In the genomic region with DNA sequence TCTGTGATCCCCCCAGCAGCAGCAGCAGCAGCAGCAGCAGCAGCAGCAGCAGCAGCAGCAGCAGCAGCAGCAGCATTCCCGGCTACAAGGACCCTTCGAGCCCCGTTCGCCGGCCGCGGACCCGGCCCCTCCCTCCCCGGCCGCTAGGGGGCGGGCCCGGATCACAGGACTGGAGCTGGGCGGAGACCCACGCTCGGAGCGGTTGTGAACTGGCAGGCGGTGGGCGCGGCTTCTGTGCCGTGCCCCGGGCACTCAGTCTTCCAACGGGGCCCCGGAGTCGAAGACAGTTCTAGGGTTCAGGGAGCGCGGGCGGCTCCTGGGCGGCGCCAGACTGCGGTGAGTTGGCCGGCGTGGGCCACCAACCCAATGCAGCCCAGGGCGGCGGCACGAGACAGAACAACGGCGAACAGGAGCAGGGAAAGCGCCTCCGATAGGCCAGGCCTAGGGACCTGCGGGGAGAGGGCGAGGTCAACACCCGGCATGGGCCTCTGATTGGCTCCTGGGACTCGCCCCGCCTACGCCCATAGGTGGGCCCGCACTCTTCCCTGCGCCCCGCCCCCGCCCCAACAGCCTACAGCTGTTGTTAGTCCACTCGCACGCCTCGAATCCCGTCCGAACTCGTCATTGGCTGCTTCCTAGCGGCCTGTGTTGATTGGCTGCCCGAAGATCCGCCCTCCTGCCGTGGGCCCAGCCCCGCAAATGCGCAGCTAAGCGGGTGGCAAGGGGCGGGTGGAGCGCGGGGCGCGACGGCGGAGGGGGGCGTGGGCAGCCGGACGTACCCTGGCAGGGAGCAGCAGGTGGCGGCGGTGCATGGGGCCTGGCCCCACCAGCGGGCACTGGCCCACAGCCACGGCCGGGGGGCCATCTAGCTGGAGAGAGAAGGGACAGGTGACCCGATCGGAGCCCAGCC, we compare ENCODE assay signal across 8 cellular contexts. TPM values are rescaled to one million over a fixed set of nuclear protein-coding genes. Genes with fewer than 3 reads are reported as not detected.
DNase-seq lines count a peak whose midpoint lies in the region; ATAC-seq and TF ChIP-seq lines count a peak whose summit lies in the region.

No MANE protein-coding gene starts in this region.

- H3K36me3 ChIP-seq in IMR-90 (ENCODE audit: control insufficient read depth, insufficient read depth, low read length) (peaks cover 12% of the 10 kb centered on the region; the same call in 1 of the 2 replicates), muscle layer of colon (ENCODE audit: insufficient read depth, low read length) (peaks cover 27% of the 10 kb centered on the region)

- ATAC-seq in GM21515 (IDR thresholded peaks at IDR 0.05; ENCODE audit: unreplicated experiment), result peak; percentile 47
- ATAC-seq in IMR-90 (ENCODE audit: low read depth), result peak; percentile 63
- ATAC-seq in esophagus mucosa, result peak; percentile 86

- peak overlapping the region in 1 of 2 experiments; percentile 49; a peak in 1 of 4 replicates for H4K8ac ChIP-seq in IMR-90 (ENCODE audit: low read depth in 2 of 2, low read length in 2 of 2)

- intact Hi-C loops in IMR-90 (cut with micrococcal nuclease), result loop anchor here (1.0 kb wide), 2 partner anchors 29 to 53 kb away; no protein-coding TSS in a partner anchor

- peak; percentile 96 for DNase-seq in D341Med (ENCODE audit: low spot score)
- DNase-seq in IMR-90, result peak; percentile 97
- DNase-seq in OCI-M1 (lab: John Stamatoyannopoulos, UW), result peak; percentile 99
- DNase-seq in activated T-cell treated with anti-CD3 and anti-CD28 coated beads, Interleukin-2, amount 50 U/mL, for 24 hours, result peak; percentile 94
- peak; percentile 79 to 82 for DNase-seq in stimulated activated CD8-positive, alpha-beta memory T cell treated with anti-CD3 and anti-CD28 coated beads, Interleukin-7, amount 100 ng/mL, for 1 hour (ENCODE audit: low read depth in 2 of 2)

- peak overlapping the region; percentile 64 for H2BK5ac ChIP-seq in IMR-90 (ENCODE audit: low read depth, low read length, poor library complexity, severe bottlenecking)

- POLR2A ChIA-PET in IMR-90 (lab: Charles Lee; ENCODE audit: unreplicated experiment), result interaction anchor here (0.6 to 0.9 kb wide), 6 partner anchors 12 to 186 kb away, joined by 3 to 17 read pairs (median 8); a partner anchor contains a TSS

- no peaks in the 10 kb centered on the region for H3K9me3 Mint-ChIP-seq in activated T-cell treated with anti-CD3 and anti-CD28 coated beads, Interleukin-2, amount 50 U/mL, for 24 hours

- H3K4me1 Mint-ChIP-seq in activated T-cell treated with anti-CD3 and anti-CD28 coated beads, Interleukin-2, amount 50 U/mL, for 24 hours (ENCODE audit: low read depth), result peaks cover 19% of the 10 kb centered on the region

- no peaks in the 10 kb centered on the region; the same call in 1 of the 2 replicates for H3K9me1 ChIP-seq in IMR-90 (ENCODE audit: insufficient read depth, low read length)

- no peaks in the 10 kb centered on the region for H3K9me3 ChIP-seq in IMR-90 (ENCODE audit: control insufficient read depth, insufficient read depth, low read length)
- H3K9me3 ChIP-seq in muscle layer of colon (ENCODE audit: low read length), result no peaks in the 10 kb centered on the region

- no peak overlapping the region for H2BK15ac ChIP-seq in IMR-90 (ENCODE audit: low read depth, low read length)

- peak overlapping the region; percentile 21; the same call in 1 of the 2 replicates for H3K23ac ChIP-seq in IMR-90 (ENCODE audit: low read depth, low read length)

- H3K4me1 ChIP-seq in IMR-90 (ENCODE audit: control insufficient read depth, insufficient read depth, low read length) (peaks cover 13% of the 10 kb centered on the region), muscle layer of colon (ENCODE audit: insufficient read depth, low read length) (peaks cover 19% of the 10 kb centered on the region)

- peak overlapping the region; percentile 81 for H3K4me3 Mint-ChIP-seq in activated T-cell treated with anti-CD3 and anti-CD28 coated beads, Interleukin-2, amount 50 U/mL, for 24 hours

- TF ChIP-seq RAD21 in IMR-90 (IDR thresholded peaks at IDR 0.05; ENCODE audit: low read length), result peak; percentile 67

- no peaks in the 10 kb centered on the region for H3K36me3 Mint-ChIP-seq in activated T-cell treated with anti-CD3 and anti-CD28 coated beads, Interleukin-2, amount 50 U/mL, for 24 hours (ENCODE audit: low read depth)

- H3K79me1 ChIP-seq in IMR-90 (ENCODE audit: low read depth in 1 of 2, low read length in 2 of 2), result peaks cover 4 to 17% of the 10 kb centered on the region in 2 experiments; a peak in 1 of 4 replicates

- peak overlapping the region; percentile 75 for H3K9ac ChIP-seq in IMR-90 (ENCODE audit: low read depth, low read length)
- H3K9ac ChIP-seq in muscle layer of colon (ENCODE audit: low read length), result no peak overlapping the region

- H3K14ac ChIP-seq in IMR-90 (replicated peaks; ENCODE audit: low read depth, low read length), result peak overlapping the region; percentile 38; the same call in 1 of the 2 replicates

- BruUV-seq in IMR-90 (replicated peaks; lab: Mats Ljungman, UMichigan), result no TSS peak

- H2BK120ac ChIP-seq in IMR-90 (ENCODE audit: low read depth, low read length), result peak overlapping the region; percentile 4; the same call in 1 of the 2 replicates

- H3K4ac ChIP-seq in IMR-90 (ENCODE audit: low read depth, low read length), result peak overlapping the region; percentile 74

- peak overlapping the region; percentile 83 for H3K4me2 ChIP-seq in IMR-90 (ENCODE audit: low read depth, low read length)

- peak overlapping the region; percentile 19; the same call in 1 of the 2 replicates for H4K5ac ChIP-seq in IMR-90 (ENCODE audit: low read depth, low read length)

- WGBS in IMR-90 (ENCODE audit: extremely low coverage in 2 of 2, insufficient read length in 1 of 2), 2 experiments, result 0% methylated on average over 68 of the region's 79 CpGs; no CpG with 5 or more reads in 1 of the 2 experiments

- H2AFZ ChIP-seq in IMR-90 (replicated peaks; ENCODE audit: low read length, poor library complexity), result peak overlapping the region; percentile 94

- CTCF ChIA-PET in IMR-90 (lab: Yijun Ruan, JAX), result interaction anchor here (0.5 to 3.0 kb wide), 10 partner anchors 12 to 1625 kb away, joined by 3 to 24 read pairs (median 4); a partner anchor contains a TSS

- peak overlapping the region; percentile 48; the same call in 1 of the 2 replicates for H3K56ac ChIP-seq in IMR-90 (ENCODE audit: extremely low read depth, insufficient read depth, low read length)

- H3K4me3 ChIP-seq in IMR-90 (ENCODE audit: insufficient read depth, low read depth, low read length) (peak overlapping the region; percentile 34), muscle layer of colon (ENCODE audit: low read depth in 1 of 2, low read length in 2 of 2) (peak overlapping the region; percentile 28 to 60)

- H3K27me3 Mint-ChIP-seq in activated T-cell treated with anti-CD3 and anti-CD28 coated beads, Interleukin-2, amount 50 U/mL, for 24 hours, result peaks cover 27% of the 10 kb centered on the region

- peaks cover 12% of the 10 kb centered on the region for H4K20me1 ChIP-seq in IMR-90 (ENCODE audit: insufficient read depth, low read length)

- TF ChIP-seq CTCF in IMR-90 (conservative IDR thresholded peaks at IDR 0.05; ENCODE audit: low read depth, low read length), result peak; percentile 82

- H3K27ac Mint-ChIP-seq in activated T-cell treated with anti-CD3 and anti-CD28 coated beads, Interleukin-2, amount 50 U/mL, for 24 hours, result peak overlapping the region; percentile 80

- H2AK9ac ChIP-seq in IMR-90 (replicated peaks; ENCODE audit: low read depth, low read length, poor library complexity), result peak overlapping the region; percentile 93

- H3K27me3 ChIP-seq in IMR-90 (ENCODE audit: control insufficient read depth, insufficient read depth, low read length), result no peaks in the 10 kb centered on the region
- no peaks in the 10 kb centered on the region for H3K27me3 ChIP-seq in muscle layer of colon (ENCODE audit: control insufficient read depth in 1 of 2, insufficient read depth in 2 of 2, low read length in 2 of 2)

- H2AK5ac ChIP-seq in IMR-90 (ENCODE audit: low read depth, low read length), result peak overlapping the region; percentile 86

- peak overlapping the region; percentile 89 for H3K27ac ChIP-seq in IMR-90 (ENCODE audit: insufficient read depth, low read length)
- peak overlapping the region; percentile 80 for H3K27ac ChIP-seq in muscle layer of colon (ENCODE audit: low read depth, low read length)

- H2BK20ac ChIP-seq in IMR-90 (ENCODE audit: low read depth, low read length), result no peak overlapping the region

- no peak for TF ChIP-seq POLR2A in IMR-90 (IDR thresholded peaks at IDR 0.05; ENCODE audit: low read depth, low read length)

- dilution Hi-C loops in IMR-90 (cut with HindIII; ENCODE audit: low sequenced_read_pairs, unreplicated experiment), result no loop called here

- in situ Hi-C loops in IMR-90 (cut with MboI; ENCODE audit: low sequenced_read_pairs), result no loop called here

- H3K18ac ChIP-seq in IMR-90 (ENCODE audit: low read depth, low read length), result no peak overlapping the region

- H4K91ac ChIP-seq in IMR-90 (ENCODE audit: insufficient read depth, low read depth, low read length), result peak overlapping the region; percentile 67; the same call in 1 of the 2 replicates

TF ChIP-seq in IMR-90, 13 proteins besides CTCF, POLR2A, EP300 and RAD21 (continues in another document):
- TF ChIP-seq NFE2L2 (IDR thresholded peaks at IDR 0.05; ENCODE audit: low read depth, low read length) (no peak), BHLHE40 (IDR thresholded peaks at IDR 0.05; ENCODE audit: low read depth, low read length) (peak; percentile 86)

RNA-seq across cellular contexts. Expression of a gene that starts 1.4 kb away (rescaled TPM):
- total RNA-seq in IMR-90 (2012; rRNA removed) (0.90 and 1.4 TPM in 2 replicates), esophagus mucosa (8.8 TPM)
- 15.5 TPM in 2 replicates for polyA plus RNA-seq in IMR-90 (2012; rRNA removed)
- 11.5 and 18.1 TPM in 2 replicates for polyA plus RNA-seq in IMR-90 (2012; cell fraction: cytosol; rRNA removed)
- polyA plus RNA-seq in IMR-90 (2012; cell fraction: nucleus; rRNA removed; ENCODE audit: low replicate concordance), result 24.5 and 68.5 TPM in 2 replicates

RNA-seq across cellular contexts. Expression of a gene that starts 11.8 kb away (rescaled TPM):
- 7.9 and 10.0 TPM in 2 replicates for total RNA-seq in IMR-90 (2012; rRNA removed)
- polyA plus RNA-seq in IMR-90 (2012; rRNA removed), result 48.5 and 50.7 TPM in 2 replicates
- polyA plus RNA-seq in IMR-90 (2012; cell fraction: cytosol; rRNA removed), result 39.1 and 50.8 TPM in 2 replicates
- polyA plus RNA-seq in IMR-90 (2012; cell fraction: nucleus; rRNA removed; ENCODE audit: low replicate concordance), result 395 and 718 TPM in 2 replicates
- 15.5 TPM for total RNA-seq in esophagus mucosa

RNA-seq across cellular contexts. Expression of a gene that starts 22.2 kb away (rescaled TPM):
- total RNA-seq in IMR-90 (2012; rRNA removed) (9.7 and 10.0 TPM in 2 replicates), esophagus mucosa (17.4 TPM)
- 28.5 and 33.1 TPM in 2 replicates for polyA plus RNA-seq in IMR-90 (2012; rRNA removed)
- polyA plus RNA-seq in IMR-90 (2012; cell fraction: cytosol; rRNA removed), result 16.5 and 25.3 TPM in 2 replicates
- polyA plus RNA-seq in IMR-90 (2012; cell fraction: nucleus; rRNA removed; ENCODE audit: low replicate concordance), result 159 and 263 TPM in 2 replicates

RNA-seq across cellular contexts. Expression of a gene that starts 37.2 kb away (rescaled TPM):
- total RNA-seq in IMR-90 (2012; rRNA removed) (not detected in 2 replicates), esophagus mucosa (not detected)
- polyA plus RNA-seq in IMR-90 (2012; rRNA removed), result not detected in 2 replicates
- not detected in 2 replicates for polyA plus RNA-seq in IMR-90 (2012; cell fraction: cytosol; rRNA removed)
- not detected in 2 replicates for polyA plus RNA-seq in IMR-90 (2012; cell fraction: nucleus; rRNA removed; ENCODE audit: low replicate concordance)

RNA-seq across cellular contexts. Expression of a gene that starts 39.8 kb away (rescaled TPM):
- total RNA-seq in IMR-90 (2012; rRNA removed) (2.2 and 3.0 TPM in 2 replicates), esophagus mucosa (30.3 TPM)
- polyA plus RNA-seq in IMR-90 (2012; rRNA removed), result 6.8 and 7.0 TPM in 2 replicates
- polyA plus RNA-seq in IMR-90 (2012; cell fraction: cytosol; rRNA removed), result 4.4 and 7.9 TPM in 2 replicates
- polyA plus RNA-seq in IMR-90 (2012; cell fraction: nucleus; rRNA removed; ENCODE audit: low replicate concordance), result 15.3 and 29.9 TPM in 2 replicates

Comparison
In these comparisons a context has a peak if more than half of its experiments do, and no peak if none do; other contexts are left out.
1. Peak in every context shown above with its lines: DNase-seq, ATAC-seq, H3K4me3 ChIP-seq and H3K27ac ChIP-seq.